In the genomic region with DNA sequence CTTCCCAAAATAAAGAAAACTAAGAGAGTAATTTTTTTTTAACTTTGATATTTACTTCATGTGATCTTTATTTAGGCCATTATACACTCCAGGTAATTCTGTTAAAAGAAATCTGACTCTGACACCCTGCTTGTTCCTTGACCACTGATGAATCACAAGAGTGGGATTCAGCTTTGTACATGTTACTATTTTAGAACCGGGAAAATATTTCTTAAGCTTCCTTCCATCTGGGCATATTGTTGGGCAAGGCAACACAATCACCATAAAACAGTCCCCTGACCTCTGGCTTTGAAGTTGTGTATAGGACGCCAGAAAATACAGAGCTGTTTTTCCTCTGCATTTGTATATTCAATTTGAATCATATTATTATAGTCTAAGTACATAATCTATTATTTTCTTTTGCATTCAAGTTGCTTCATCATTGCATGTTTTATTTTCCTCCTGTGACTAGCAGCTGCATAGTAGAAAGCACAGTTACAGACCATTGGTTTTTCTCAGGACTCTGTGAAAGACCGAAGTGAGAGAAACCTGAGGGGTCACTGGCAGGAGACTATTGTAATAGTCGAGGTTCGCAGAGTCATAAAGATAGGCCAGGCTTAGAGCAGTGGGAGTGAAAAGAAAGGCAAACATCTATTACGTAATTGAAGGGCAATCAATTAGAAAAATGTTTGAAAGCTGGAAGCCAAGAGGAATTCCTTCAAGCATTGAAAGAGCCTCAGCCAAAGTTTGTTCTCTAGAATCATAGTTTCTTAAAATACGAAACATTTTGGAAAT, we compare ENCODE assay signal across 24 cellular contexts. TPM values are rescaled to one million over a fixed set of nuclear protein-coding genes. Genes with fewer than 3 reads are reported as not detected.
A peak's percentile ranks its signal among the peaks of the same experiment; 100 is the strongest.
DNase-seq lines count a peak whose midpoint lies in the region; ATAC-seq and TF ChIP-seq lines count a peak whose summit lies in the region.
"Had no signal": no experiment of that assay in that cellular context is flagged by ENCODE, and none has a peak within 500 bp of the region (broad histone marks: within the 10 kb centered on the region; RNA-seq: fewer than 3 reads in every experiment).

No MANE protein-coding gene starts in this region.

- no peaks in the 10 kb centered on the region for H3K36me3 ChIP-seq in ascending aorta
- H3K36me3 ChIP-seq: BE2C, neutrophil, SJCRH30, stomach, transverse colon had no signal

- no peaks in the 10 kb centered on the region for H3K9me3 ChIP-seq in ascending aorta
- H3K9me3 ChIP-seq: neutrophil, SJCRH30, stomach, transverse colon had no signal

- H3K4me3 ChIP-seq in ascending aorta = no peak overlapping the region
- H3K4me3 ChIP-seq: SJCRH30, skin epidermis, stomach, transverse colon had no signal

- H3K27me3 ChIP-seq in ascending aorta = no peaks in the 10 kb centered on the region
- H3K27me3 ChIP-seq: BE2C, neutrophil, SJCRH30, stomach, transverse colon had no signal

- H3K27ac ChIP-seq in ascending aorta = peak overlapping the region; percentile 31 to 48
- H3K27ac ChIP-seq: neutrophil, SJCRH30, skin epidermis, transverse colon had no signal

- no peaks in the 10 kb centered on the region for H3K4me1 ChIP-seq in ascending aorta
- H3K4me1 ChIP-seq: BE2C, SJCRH30, transverse colon had no signal

- ATAC-seq in GM21367 (IDR thresholded peaks at IDR 0.05; ENCODE audit: unreplicated experiment) (no peak), GM21515 (IDR thresholded peaks at IDR 0.05; ENCODE audit: unreplicated experiment) (no peak)

- no peak for TF ChIP-seq CTCF in ascending aorta (IDR thresholded peaks at IDR 0.05)

- intact Hi-C loops in ascending aorta (cut with DNase I) = no loop called here

- DNase-seq in DMS79 treated with DMSO at 0.1 percent for 48 hours (lab: John Stamatoyannopoulos, UW) (peak; percentile 34), ascending aorta (ENCODE audit: low spot score in 2 of 2) (no peak), kidney tubule cell (ENCODE audit: low spot score) (peak; percentile 13), renal cortical epithelial cell (ENCODE audit: low read depth) (peak; percentile 84), NOMO-1 (lab: John Stamatoyannopoulos, UW; ENCODE audit: unreplicated experiment in 2 of 2) (no peak)
- DNase-seq in stimulated activated CD4-positive, alpha-beta T cell treated with anti-CD3 and anti-CD28 coated beads, Interleukin-4, amount 100 ng/mL, for 4 hours = no peak
- DNase-seq: activated CD4-positive, alpha-beta T cell treated with anti-CD3 and anti-CD28 coated beads, Interleukin-2, amount 50 U/mL, for 48 hours; activated CD4-positive, CD25-positive, alpha-beta regulatory T cell; activated effector memory CD4-positive, alpha-beta T cell treated with Interleukin-2 at 50 U/mL for 16 hours; BE2C; dermis blood vessel endothelial cell; DMS153; kidney; NCI-H1092 treated with DMSO at 0.1 percent for 48 hours; NCI-H2029; NCI-H526 treated with DMSO at 0.1 percent for 48 hours; SJCRH30; stimulated activated CD8-positive, alpha-beta memory T cell treated with anti-CD3 and anti-CD28 coated beads, Interleukin-4, amount 100 ng/mL, for 48 hours; stomach; transverse colon had no signal

RNA-seq across cellular contexts. Expression of a gene that starts 51.8 kb away (rescaled TPM):
- total RNA-seq in ascending aorta (18.6 TPM), renal cortical epithelial cell (11.1 and 13.2 TPM in 2 replicates)

Comparison
In these comparisons a context has a peak if more than half of its experiments do, and no peak if none do; other contexts are left out.
1. DNase-seq: peak in DMS79 treated with DMSO at 0.1 percent for 48 hours (single experiment), kidney tubule cell (single experiment) and renal cortical epithelial cell (single experiment); none in ascending aorta (0 of 2), NOMO-1 (0 of 2) and stimulated activated CD4-positive, alpha-beta T cell treated with anti-CD3 and anti-CD28 coated beads, Interleukin-4, amount 100 ng/mL, for 4 hours (0 of 2).